Comparison of ENCODE assay signal across 13 cellular contexts in genomic region chr5:177469750-177470525, GRCh38. TPM values are rescaled to one million over a fixed set of nuclear protein-coding genes. Genes with fewer than 3 reads are reported as not detected.
DNase-seq lines count a peak whose midpoint lies in the region; ATAC-seq and TF ChIP-seq lines count a peak whose summit lies in the region.
"Had no signal": no experiment of that assay in that cellular context is flagged by ENCODE, and none has a peak within 500 bp of the region (broad histone marks: within the 10 kb centered on the region; RNA-seq: fewer than 3 reads in every experiment).

No MANE protein-coding gene starts in this region.

- H3K36me3 Mint-ChIP-seq in activated T-helper 1 cell treated with anti-CD3 and anti-CD28 coated beads, Interleukin-12 subunit alpha, Interleukin-12 subunit beta, Interleukin-2, Interleukin-4 antibody, amounts not matched to agents 30 ng/mL and 10 ng/mL and 1 ng/mL, durations not matched to agents 14 hours and 24 hours and 36 hours (ENCODE audit: low read depth): peaks cover 3% of the 10 kb centered on the region

- H3K4me3 ChIP-seq in hepatocyte: no peak overlapping the region
- H3K4me3 ChIP-seq: A549, spleen had no signal

- H3K79me2 ChIP-seq in hepatocyte: peaks cover 49% of the 10 kb centered on the region

- H3K9me3 Mint-ChIP-seq in activated T-helper 1 cell treated with anti-CD3 and anti-CD28 coated beads, Interleukin-12 subunit alpha, Interleukin-12 subunit beta, Interleukin-2, Interleukin-4 antibody, amounts not matched to agents 30 ng/mL and 10 ng/mL and 1 ng/mL, durations not matched to agents 14 hours and 24 hours and 36 hours: no peaks in the 10 kb centered on the region
- H3K9me3 Mint-ChIP-seq in stimulated activated naive CD8-positive, alpha-beta T cell treated with anti-CD3 and anti-CD28 coated beads, Interleukin-15, amount 100 ng/mL, for 72 hours: no peaks in the 10 kb centered on the region

- no peak overlapping the region for H3K4me3 Mint-ChIP-seq in activated T-helper 1 cell treated with anti-CD3 and anti-CD28 coated beads, Interleukin-12 subunit alpha, Interleukin-12 subunit beta, Interleukin-2, Interleukin-4 antibody, amounts not matched to agents 30 ng/mL and 10 ng/mL and 1 ng/mL, durations not matched to agents 14 hours and 24 hours and 36 hours
- peak overlapping the region in 1 of 2 donors; percentile 71 for H3K4me3 Mint-ChIP-seq in stimulated activated naive CD8-positive, alpha-beta T cell treated with anti-CD3 and anti-CD28 coated beads, Interleukin-15, amount 100 ng/mL, for 72 hours

- no peak overlapping the region for H2AFZ ChIP-seq in hepatocyte

- H3K27me3 ChIP-seq in hepatocyte: no peaks in the 10 kb centered on the region

- ATAC-seq in stimulated activated naive CD8-positive, alpha-beta T cell treated with anti-CD3 and anti-CD28 coated beads, Interleukin-15, amount 100 ng/mL, for 72 hours: no peak
- ATAC-seq in GM21619 (IDR thresholded peaks at IDR 0.05; ENCODE audit: unreplicated experiment): no peak

- H3K4me1 ChIP-seq in hepatocyte (ENCODE audit: insufficient read depth): peaks cover 17% of the 10 kb centered on the region

- no peaks in the 10 kb centered on the region for H3K9me2 ChIP-seq in hepatocyte (replicated peaks; ENCODE audit: insufficient read depth)

- H3K27me3 Mint-ChIP-seq in activated T-helper 1 cell treated with anti-CD3 and anti-CD28 coated beads, Interleukin-12 subunit alpha, Interleukin-12 subunit beta, Interleukin-2, Interleukin-4 antibody, amounts not matched to agents 30 ng/mL and 10 ng/mL and 1 ng/mL, durations not matched to agents 14 hours and 24 hours and 36 hours (ENCODE audit: insufficient read depth): peaks cover 13% of the 10 kb centered on the region
- no peaks in the 10 kb centered on the region for H3K27me3 Mint-ChIP-seq in stimulated activated naive CD8-positive, alpha-beta T cell treated with anti-CD3 and anti-CD28 coated beads, Interleukin-15, amount 100 ng/mL, for 72 hours

- H3K9me3 ChIP-seq in hepatocyte (ENCODE audit: low read depth): no peaks in the 10 kb centered on the region

- peak overlapping the region; percentile 96 for H3K4me2 ChIP-seq in hepatocyte

- peaks cover 47% of the 10 kb centered on the region for H4K20me1 ChIP-seq in hepatocyte (ENCODE audit: insufficient read depth, poor library complexity, severe bottlenecking)

- intact Hi-C loops in activated T-helper 1 cell treated with anti-CD3 and anti-CD28 coated beads, Interleukin-12 subunit alpha, Interleukin-12 subunit beta, Interleukin-2, Interleukin-4 antibody, amounts not matched to agents 30 ng/mL and 10 ng/mL and 1 ng/mL, durations not matched to agents 14 hours and 24 hours and 36 hours (cut with micrococcal nuclease): no loop called here

- no peak for TF ChIP-seq CTCF in hepatocyte (IDR thresholded peaks at IDR 0.05; ENCODE audit: poor library complexity)

- H3K36me3 ChIP-seq in hepatocyte (replicated peaks; ENCODE audit: insufficient read depth, low read depth): peaks cover 5% of the 10 kb centered on the region

- H3K27ac Mint-ChIP-seq in activated T-helper 1 cell treated with anti-CD3 and anti-CD28 coated beads, Interleukin-12 subunit alpha, Interleukin-12 subunit beta, Interleukin-2, Interleukin-4 antibody, amounts not matched to agents 30 ng/mL and 10 ng/mL and 1 ng/mL, durations not matched to agents 14 hours and 24 hours and 36 hours: peak overlapping the region; percentile 1
- H3K27ac Mint-ChIP-seq in stimulated activated naive CD8-positive, alpha-beta T cell treated with anti-CD3 and anti-CD28 coated beads, Interleukin-15, amount 100 ng/mL, for 72 hours: peak overlapping the region; percentile 37 to 88

- WGBS in hepatocyte (ENCODE audit: low lambda C conversion rate, missing lambda C conversion rate): 77% methylated on average over 7 of the region's 8 CpGs

- peak; percentile 40 for DNase-seq in NCI-H2171 treated with DMSO at 0.1 percent for 48 hours (lab: John Stamatoyannopoulos, UW)
- DNase-seq in NCI-H2171 (lab: John Stamatoyannopoulos, UW): no peak
- no peak for DNase-seq in activated T-helper 1 cell treated with anti-CD3 and anti-CD28 coated beads, Interleukin-12 subunit alpha, Interleukin-12 subunit beta, Interleukin-2, Interleukin-4 antibody, amounts not matched to agents 30 ng/mL and 10 ng/mL and 1 ng/mL, durations not matched to agents 14 hours and 24 hours and 36 hours (ENCODE audit: low spot score)
- DNase-seq in hepatocyte (ENCODE audit: low spot score): no peak
- no peak for DNase-seq in stimulated activated naive CD8-positive, alpha-beta T cell treated with anti-CD3 and anti-CD28 coated beads, Interleukin-15, amount 100 ng/mL, for 72 hours
- DNase-seq in NCI-H526 treated with DMSO at 0.1 percent for 48 hours (lab: John Stamatoyannopoulos, UW): no peak
- DNase-seq in mesenteric fat pad (ENCODE audit: low spot score): no peak
- DNase-seq: activated CD8-positive, alpha-beta memory T cell treated with anti-CD3 and anti-CD28 coated beads, Interleukin-2, amount 50 U/mL, for 48 hours; GF-D8; NCI-H1105 treated with DMSO at 0.1 percent for 48 hours; spleen had no signal

- peaks cover 15% of the 10 kb centered on the region for H3K4me1 Mint-ChIP-seq in activated T-helper 1 cell treated with anti-CD3 and anti-CD28 coated beads, Interleukin-12 subunit alpha, Interleukin-12 subunit beta, Interleukin-2, Interleukin-4 antibody, amounts not matched to agents 30 ng/mL and 10 ng/mL and 1 ng/mL, durations not matched to agents 14 hours and 24 hours and 36 hours (ENCODE audit: low read depth)
- H3K4me1 Mint-ChIP-seq in stimulated activated naive CD8-positive, alpha-beta T cell treated with anti-CD3 and anti-CD28 coated beads, Interleukin-15, amount 100 ng/mL, for 72 hours: peaks cover 61% of the 10 kb centered on the region

- no peak overlapping the region for H3K27ac ChIP-seq in hepatocyte

RNA-seq across cellular contexts. Expression of gene DBN1, which starts 3.5 kb away (rescaled TPM):
- 13.1 and 14.4 TPM in 2 replicates for total RNA-seq in activated T-helper 1 cell treated with anti-CD3 and anti-CD28 coated beads, Interleukin-12 subunit alpha, Interleukin-12 subunit beta, Interleukin-2, Interleukin-4 antibody, amounts not matched to agents 30 ng/mL and 10 ng/mL and 1 ng/mL, durations not matched to agents 14 hours and 24 hours and 36 hours
- total RNA-seq in hepatocyte (83.7 and 107 TPM in 2 replicates), mesenteric fat pad (44.3 TPM)
- 116 and 122 TPM in 2 replicates for polyA plus RNA-seq in hepatocyte

RNA-seq across cellular contexts. Expression of gene PRR7, which starts 23.3 kb away (rescaled TPM):
- 10.3 and 11.2 TPM in 2 replicates for total RNA-seq in activated T-helper 1 cell treated with anti-CD3 and anti-CD28 coated beads, Interleukin-12 subunit alpha, Interleukin-12 subunit beta, Interleukin-2, Interleukin-4 antibody, amounts not matched to agents 30 ng/mL and 10 ng/mL and 1 ng/mL, durations not matched to agents 14 hours and 24 hours and 36 hours
- 4.8 TPM in 2 replicates for total RNA-seq in hepatocyte
- polyA plus RNA-seq in hepatocyte: 11.7 and 14.3 TPM in 2 replicates
- 1.00 TPM for total RNA-seq in mesenteric fat pad

RNA-seq across cellular contexts. Expression of gene PDLIM7, which starts 27.5 kb away (rescaled TPM):
- 49.2 and 49.9 TPM in 2 replicates for total RNA-seq in activated T-helper 1 cell treated with anti-CD3 and anti-CD28 coated beads, Interleukin-12 subunit alpha, Interleukin-12 subunit beta, Interleukin-2, Interleukin-4 antibody, amounts not matched to agents 30 ng/mL and 10 ng/mL and 1 ng/mL, durations not matched to agents 14 hours and 24 hours and 36 hours
- 43.5 and 57.1 TPM in 2 replicates for total RNA-seq in hepatocyte
- polyA plus RNA-seq in hepatocyte: 143 and 156 TPM in 2 replicates
- 58.8 TPM for total RNA-seq in mesenteric fat pad

RNA-seq across cellular contexts. Expression of gene DOK3, which starts 39.7 kb away (rescaled TPM):
- 3.7 and 5.0 TPM in 2 replicates for total RNA-seq in activated T-helper 1 cell treated with anti-CD3 and anti-CD28 coated beads, Interleukin-12 subunit alpha, Interleukin-12 subunit beta, Interleukin-2, Interleukin-4 antibody, amounts not matched to agents 30 ng/mL and 10 ng/mL and 1 ng/mL, durations not matched to agents 14 hours and 24 hours and 36 hours
- 3.3 and 3.5 TPM in 2 replicates for total RNA-seq in hepatocyte
- polyA plus RNA-seq in hepatocyte: 2.6 and 3.1 TPM in 2 replicates
- 22.6 TPM for total RNA-seq in mesenteric fat pad

RNA-seq across cellular contexts. Expression of gene GRK6, which starts 43.5 kb away (rescaled TPM):
- total RNA-seq in activated T-helper 1 cell treated with anti-CD3 and anti-CD28 coated beads, Interleukin-12 subunit alpha, Interleukin-12 subunit beta, Interleukin-2, Interleukin-4 antibody, amounts not matched to agents 30 ng/mL and 10 ng/mL and 1 ng/mL, durations not matched to agents 14 hours and 24 hours and 36 hours: 122 and 132 TPM in 2 replicates
- total RNA-seq in hepatocyte (29.3 and 31.6 TPM in 2 replicates), mesenteric fat pad (30.1 TPM)
- polyA plus RNA-seq in hepatocyte: 27.3 and 31.1 TPM in 2 replicates
